Comparison of ENCODE assay signal across 8 cellular contexts in the genomic region with DNA sequence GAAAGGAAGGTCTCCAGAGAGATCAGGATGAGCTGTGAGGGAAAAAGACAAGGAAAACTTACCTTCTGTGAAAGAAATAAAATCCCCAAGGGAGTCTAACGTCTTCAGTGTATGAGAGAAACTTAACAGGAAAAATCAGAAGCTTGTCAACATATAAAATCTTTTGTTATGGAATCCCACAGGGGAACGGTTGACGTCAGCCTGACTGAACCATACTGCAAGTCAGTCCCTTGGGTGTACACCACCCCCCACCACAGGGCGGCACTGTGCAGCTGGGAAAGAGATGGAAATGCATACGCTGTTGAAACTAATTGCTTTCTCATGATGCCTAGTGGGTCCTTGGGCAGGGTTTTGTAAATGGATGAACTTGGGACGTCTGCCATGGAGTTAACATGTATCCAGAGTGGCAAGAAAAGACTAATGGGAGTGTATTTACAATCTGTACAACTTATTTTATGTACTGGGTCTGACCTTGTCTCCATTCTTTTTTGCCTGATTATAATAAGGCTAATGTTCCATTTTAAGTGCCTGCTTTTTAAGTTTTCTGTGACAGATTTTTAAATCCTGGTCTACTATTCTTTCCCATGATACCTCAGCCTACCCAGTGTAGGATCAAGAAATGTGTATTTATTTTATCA. TPM values are rescaled to one million over a fixed set of nuclear protein-coding genes. Genes with fewer than 3 reads are reported as not detected.
DNase-seq lines count a peak whose midpoint lies in the region; ATAC-seq and TF ChIP-seq lines count a peak whose summit lies in the region.

No MANE protein-coding gene starts in this region.

- peaks cover 3% of the 10 kb centered on the region for H3K4me1 Mint-ChIP-seq in activated T-cell treated with anti-CD3 and anti-CD28 coated beads, Interleukin-2, amount 50 U/mL, for 4 hours (ENCODE audit: low read depth)

- H3K27me3 Mint-ChIP-seq in activated T-cell treated with anti-CD3 and anti-CD28 coated beads, Interleukin-2, amount 50 U/mL, for 4 hours (ENCODE audit: low read depth) = no peaks in the 10 kb centered on the region

- no peak overlapping the region for H3K27ac ChIP-seq in left ventricle myocardium inferior (replicated peaks)

- peak; percentile 58 for TF ChIP-seq CTCF in left ventricle myocardium inferior (IDR thresholded peaks at IDR 0.05; ENCODE audit: borderline replicate concordance)

- intact Hi-C loops in left ventricle myocardium inferior (cut with micrococcal nuclease) = no loop called here

- H3K27me3 ChIP-seq in left ventricle myocardium inferior (ENCODE audit: low read depth) = no peaks in the 10 kb centered on the region

- peaks cover 11% of the 10 kb centered on the region for H3K4me1 ChIP-seq in left ventricle myocardium inferior

- no peak overlapping the region for H3K4me3 ChIP-seq in left ventricle myocardium inferior

- no peaks in the 10 kb centered on the region for H3K9me3 ChIP-seq in left ventricle myocardium inferior (replicated peaks)

- peak; percentile 69 for DNase-seq in activated CD8-positive, alpha-beta memory T cell treated with anti-CD3 and anti-CD28 coated beads for 24 hours
- no peak for DNase-seq in activated CD8-positive, alpha-beta memory T cell treated with anti-CD3 and anti-CD28 coated beads, Interleukin-2, amount 50 U/mL, for 48 hours
- peak; percentile 87 to 90 for DNase-seq in NCI-H446 (lab: John Stamatoyannopoulos, UW)
- peak; percentile 17 for DNase-seq in activated T-cell treated with anti-CD3 and anti-CD28 coated beads, Interleukin-2, amount 50 U/mL, for 4 hours
- peak; percentile 29 for DNase-seq in left ventricle myocardium inferior
- peak; percentile 9 to 41 for DNase-seq in stimulated activated CD4-positive, alpha-beta T cell treated with anti-CD3 and anti-CD28 coated beads, Interleukin-15, amount 100 ng/mL, for 48 hours (ENCODE audit: low read depth in 2 of 2)

- no peak overlapping the region for H3K4me3 Mint-ChIP-seq in activated T-cell treated with anti-CD3 and anti-CD28 coated beads, Interleukin-2, amount 50 U/mL, for 4 hours

- no peaks in the 10 kb centered on the region for H3K9me3 Mint-ChIP-seq in activated T-cell treated with anti-CD3 and anti-CD28 coated beads, Interleukin-2, amount 50 U/mL, for 4 hours

- H3K36me3 ChIP-seq in left ventricle myocardium inferior = peaks cover 69% of the 10 kb centered on the region

- ATAC-seq in HG02973 (IDR thresholded peaks at IDR 0.05; ENCODE audit: unreplicated experiment) = peak; percentile 94
- peak; percentile 30 to 62 for ATAC-seq in activated T-cell treated with anti-CD3 and anti-CD28 coated beads, Interleukin-2, amount 50 U/mL, for 4 hours
- ATAC-seq in HG03280 (IDR thresholded peaks at IDR 0.05; ENCODE audit: unreplicated experiment) = no peak

- peaks cover 36% of the 10 kb centered on the region for H3K36me3 Mint-ChIP-seq in activated T-cell treated with anti-CD3 and anti-CD28 coated beads, Interleukin-2, amount 50 U/mL, for 4 hours (ENCODE audit: insufficient read depth)

RNA-seq across cellular contexts. Expression of gene UTP25, which starts 22.7 kb away (rescaled TPM):
- 10 to 100 TPM; 16.9 to 18.6 (median 17.7) TPM for total RNA-seq in activated T-cell treated with anti-CD3 and anti-CD28 coated beads, Interleukin-2, amount 50 U/mL, for 4 hours
- total RNA-seq in left ventricle myocardium inferior = 2.4 TPM

RNA-seq across cellular contexts. Expression of gene IRF6, which starts 44.5 kb away (rescaled TPM):
- under 1 TPM; 0.11 to 0.15 (median 0.13) TPM for total RNA-seq in activated T-cell treated with anti-CD3 and anti-CD28 coated beads, Interleukin-2, amount 50 U/mL, for 4 hours
- total RNA-seq in left ventricle myocardium inferior = 43.3 TPM

Comparison
In these comparisons a context has a peak if more than half of its experiments do, and no peak if none do; other contexts are left out.
1. RNA of gene IRF6, which starts 44.5 kb away (total RNA-seq): 43.3 TPM in left ventricle myocardium inferior (single experiment); 0.11 to 0.15 TPM in activated T-cell treated with anti-CD3 and anti-CD28 coated beads, Interleukin-2, amount 50 U/mL, for 4 hours; every median in the first group is over 10 times any median in the second.